16 cellular contexts compared by ENCODE assay signal in genomic region chr3:13261908-13262307, GRCh38.
DNase-seq lines count a peak whose midpoint lies in the region; ATAC-seq and TF ChIP-seq lines count a peak whose summit lies in the region.
"Had no signal": no experiment of that assay in that cellular context is flagged by ENCODE, and none has a peak within 500 bp of the region (broad histone marks: within the 10 kb centered on the region; RNA-seq: fewer than 3 reads in every experiment).

No MANE protein-coding gene starts in this region.

- H3K27me3 ChIP-seq in heart left ventricle (peaks cover 0 to 2% (median 0%) of the 10 kb centered on the region in 9 donors), endodermal cell (ENCODE audit: control insufficient read depth, insufficient read depth, low read length, poor library complexity, severe bottlenecking) (no peaks in the 10 kb centered on the region)

- TF ChIP-seq CTCF in heart left ventricle (IDR thresholded peaks at IDR 0.05) (no peak), endodermal cell (conservative IDR thresholded peaks at IDR 0.05) (no peak), nephron progenitor cell (IDR thresholded peaks at IDR 0.05) (no peak)

- H3K4me1 Mint-ChIP-seq in endodermal cell: peaks cover 5% of the 10 kb centered on the region
- H3K4me1 Mint-ChIP-seq in nephron progenitor cell: peaks cover 63% of the 10 kb centered on the region

- H3K27ac Mint-ChIP-seq in endodermal cell (peak overlapping the region; percentile 41), nephron progenitor cell (peak overlapping the region; percentile 71)
- H3K27ac Mint-ChIP-seq: GM23338 had no signal

- no peaks in the 10 kb centered on the region for H3K36me3 ChIP-seq in heart left ventricle
- H3K36me3 ChIP-seq in endodermal cell (ENCODE audit: control insufficient read depth, insufficient read depth, low read length): no peaks in the 10 kb centered on the region

- H3K4me3 ChIP-seq in heart left ventricle (no peak overlapping the region), endodermal cell (ENCODE audit: low read length) (no peak overlapping the region)
- H3K4me3 ChIP-seq: GM23338 had no signal

- ATAC-seq in heart left ventricle (no peak), Right ventricle myocardium inferior (no peak)
- ATAC-seq: GM23338 had no signal

- intact Hi-C loops in heart left ventricle (cut with DNase I) (loop anchor here in 2 of 10 donors (5.0 kb wide), 1 partner anchor 35 kb away; no protein-coding TSS in a partner anchor), Right ventricle myocardium inferior (cut with DNase I) (no loop called here)

- H3K9me3 ChIP-seq in heart left ventricle (peaks cover 0 to 4% (median 0%) of the 10 kb centered on the region in 12 donors), endodermal cell (ENCODE audit: control insufficient read depth, low read length) (no peaks in the 10 kb centered on the region)

- H3K36me3 Mint-ChIP-seq in endodermal cell (ENCODE audit: low read depth) (no peaks in the 10 kb centered on the region), nephron progenitor cell (ENCODE audit: low read depth) (no peaks in the 10 kb centered on the region)
- H3K36me3 Mint-ChIP-seq: CD8-positive, alpha-beta memory T cell had no signal

- no peak for TF ChIP-seq EP300 in Ishikawa (IDR thresholded peaks at IDR 0.05; ENCODE audit: borderline replicate concordance)

- in situ Hi-C loops in KBM-7 (cut with MboI; ENCODE audit: low pct_unique_long_range_greater_than_20kb, low sequenced_read_pairs): no loop called here

- no peak overlapping the region for H3K4me3 Mint-ChIP-seq in endodermal cell
- no peak overlapping the region for H3K4me3 Mint-ChIP-seq in nephron progenitor cell
- H3K4me3 Mint-ChIP-seq: GM23338 had no signal

- WGBS in heart left ventricle, 4 donors: 69 to 78% (median 74%) methylated on average over 6 of the region's 6 CpGs
- 93 to 100% methylated on average over 3 to 6 of the region's 6 CpGs for WGBS in endodermal cell (ENCODE audit: insufficient coverage in 1 of 2, insufficient read length in 1 of 2), 2 experiments

- H3K27me3 Mint-ChIP-seq in endodermal cell (ENCODE audit: insufficient read depth) (no peaks in the 10 kb centered on the region), nephron progenitor cell (ENCODE audit: low read depth, poor library complexity) (peaks cover 6% of the 10 kb centered on the region)

- DNase-seq in heart left ventricle: peak in 1 of 5 donors; percentile 61
- no peak for DNase-seq in Right ventricle myocardium inferior (ENCODE audit: missing footprints)
- no peak for DNase-seq in endodermal cell
- DNase-seq in nephron progenitor cell: no peak
- DNase-seq in AG08396 (ENCODE audit: low spot score): no peak
- no peak for DNase-seq in KBM-7
- DNase-seq in NK-92 treated with Interleukin-12 subunit alpha and Interleukin-12 subunit beta, amount 100 ng/mL, for 24 hours (lab: John Stamatoyannopoulos, UW): no peak
- DNase-seq: CD8-positive, alpha-beta memory T cell; MM.1S; NCI-H1092; NCI-H1436 treated with DMSO at 0.1 percent for 48 hours; NCI-H2171; NCI-H526 treated with DMSO at 0.1 percent for 48 hours; Right ventricle myocardium superior had no signal

- H3K4me1 ChIP-seq in heart left ventricle: peaks cover 0 to 50% (median 10%) of the 10 kb centered on the region in 12 donors
- H3K4me1 ChIP-seq in endodermal cell (ENCODE audit: control insufficient read depth, insufficient read depth, low read length): no peaks in the 10 kb centered on the region

- no peak overlapping the region for H3K9ac ChIP-seq in endodermal cell (ENCODE audit: extremely low read depth, low read length, poor library complexity, severe bottlenecking)

- no peak for TF ChIP-seq RAD21 in Ishikawa (IDR thresholded peaks at IDR 0.05; ENCODE audit: low read depth)

- H3K27ac ChIP-seq in heart left ventricle (peak overlapping the region in 8 of 12 donors; percentile 14 to 73 (median 53)), endodermal cell (ENCODE audit: low read depth, low read length) (no peak overlapping the region)

- TF ChIP-seq POLR2A in heart left ventricle (IDR thresholded peaks at IDR 0.05): no peak

- H3K9me3 Mint-ChIP-seq in endodermal cell (no peaks in the 10 kb centered on the region), nephron progenitor cell (peaks cover under 1% of the 10 kb centered on the region)

TF ChIP-seq in Ishikawa, 13 proteins besides CTCF, POLR2A, EP300 and RAD21:
- TF ChIP-seq NFIC (IDR thresholded peaks at IDR 0.05) (peak; percentile 52; the same call in 1 of the 2 replicates), USF1 (IDR thresholded peaks at IDR 0.05) (0 out of 2 replicates have a peak, but pooled peaks have one; percentile 6), CEBPB (IDR thresholded peaks at IDR 0.05) (no peak)
TF ChIP-seq in Ishikawa: peak in this region for 2.
